Comparison of ENCODE assay signal across 1 cellular context in the genomic region with DNA sequence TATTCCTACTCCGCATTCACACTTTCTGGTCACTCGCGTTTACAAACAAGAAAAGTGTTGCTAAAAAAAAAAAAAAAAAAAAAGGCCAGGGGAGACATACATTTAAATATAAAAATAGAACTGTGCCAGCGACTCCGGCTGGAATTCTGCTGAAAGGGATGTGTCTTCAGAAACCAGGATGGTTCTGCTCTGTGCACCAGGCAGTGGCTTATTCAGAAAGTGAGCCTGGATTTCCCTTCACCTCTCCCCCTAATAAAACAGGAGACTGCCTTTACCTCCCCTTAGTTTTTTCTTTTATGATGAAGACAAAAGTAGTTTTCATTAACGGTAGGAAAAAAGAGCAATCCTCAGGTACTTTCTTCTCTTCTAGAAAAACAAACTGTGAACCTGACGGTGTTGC.
TF ChIP-seq lines count a peak whose summit lies in the region.

No MANE protein-coding gene starts in this region.

TF ChIP-seq in K562, 482 proteins besides CTCF, POLR2A, EP300 and RAD21:
- no peak for TF ChIP-seq CHAMP1 (IDR thresholded peaks at IDR 0.05)
- TF ChIP-seq ZBTB2 (IDR thresholded peaks at IDR 0.05): no peak
- TF ChIP-seq, protein P1, sequence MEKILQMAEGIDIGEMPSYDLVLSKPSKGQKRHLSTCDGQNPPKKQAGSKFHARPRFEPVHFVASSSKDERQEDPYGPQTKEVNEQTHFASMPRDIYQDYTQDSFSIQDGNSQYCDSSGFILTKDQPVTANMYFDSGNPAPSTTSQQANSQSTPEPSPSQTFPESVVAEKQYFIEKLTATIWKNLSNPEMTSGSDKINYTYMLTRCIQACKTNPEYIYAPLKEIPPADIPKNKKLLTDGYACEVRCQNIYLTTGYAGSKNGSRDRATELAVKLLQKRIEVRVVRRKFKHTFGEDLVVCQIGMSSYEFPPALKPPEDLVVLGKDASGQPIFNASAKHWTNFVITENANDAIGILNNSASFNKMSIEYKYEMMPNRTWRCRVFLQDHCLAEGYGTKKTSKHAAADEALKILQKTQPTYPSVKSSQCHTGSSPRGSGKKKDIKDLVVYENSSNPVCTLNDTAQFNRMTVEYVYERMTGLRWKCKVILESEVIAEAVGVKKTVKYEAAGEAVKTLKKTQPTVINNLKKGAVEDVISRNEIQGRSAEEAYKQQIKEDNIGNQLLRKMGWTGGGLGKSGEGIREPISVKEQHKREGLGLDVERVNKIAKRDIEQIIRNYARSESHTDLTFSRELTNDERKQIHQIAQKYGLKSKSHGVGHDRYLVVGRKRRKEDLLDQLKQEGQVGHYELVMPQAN (IDR thresholded peaks at IDR 0.05; ENCODE audit: borderline replicate concordance): no peak
- TF ChIP-seq MXI1 (IDR thresholded peaks at IDR 0.05; ENCODE audit: low read depth, low read length): no peak
- no peak for TF ChIP-seq CCNT2 (IDR thresholded peaks at IDR 0.05; ENCODE audit: borderline replicate concordance, extremely low read depth, insufficient read length, low read depth, low read length)
- TF ChIP-seq ATF4 (CRISPR knock-in tag; IDR thresholded peaks at IDR 0.05): no peak
- TF ChIP-seq MLLT1 (IDR thresholded peaks at IDR 0.05): no peak
- no peak for TF ChIP-seq FOXA1 (IDR thresholded peaks at IDR 0.05; ENCODE audit: borderline replicate concordance)
- TF ChIP-seq BRD9 (IDR thresholded peaks at IDR 0.05; ENCODE audit: low read depth, partially characterized antibody): no peak
- no peak for TF ChIP-seq MTA2 (IDR thresholded peaks at IDR 0.05; ENCODE audit: low read depth)
- no peak for TF ChIP-seq GATAD2A (IDR thresholded peaks at IDR 0.05)
- TF ChIP-seq RFX5 (IDR thresholded peaks at IDR 0.05; ENCODE audit: low read depth, low read length): no peak
- TF ChIP-seq ZBTB43 (CRISPR knock-in tag; IDR thresholded peaks at IDR 0.05): no peak
- TF ChIP-seq ZNF561 (CRISPR knock-in tag; conservative IDR thresholded peaks at IDR 0.05): no peak
- TF ChIP-seq SRSF7 (optimal IDR thresholded peaks at IDR 0.05; ENCODE audit: low read depth, low read length): no peak
- TF ChIP-seq NR1H2 (CRISPR knock-in tag; IDR thresholded peaks at IDR 0.05): no peak
- no peak for TF ChIP-seq ZFP91 (CRISPR knock-in tag; IDR thresholded peaks at IDR 0.05)
- no peak for TF ChIP-seq TAF7 (tag; IDR thresholded peaks at IDR 0.05)
- no peak for TF ChIP-seq MTA3 (IDR thresholded peaks at IDR 0.05; ENCODE audit: borderline replicate concordance)
